In genomic region chr1:213135572-213135971, GRCh38 we compare ENCODE assay signal across 19 cellular contexts.
DNase-seq lines count a peak whose midpoint lies in the region; ATAC-seq, FAIRE-seq and TF ChIP-seq lines count a peak whose summit lies in the region.
"Had no signal": no experiment of that assay in that cellular context is flagged by ENCODE, and none has a peak within 500 bp of the region (broad histone marks: within the 10 kb centered on the region; RNA-seq: fewer than 3 reads in every experiment).

No MANE protein-coding gene starts in this region.

- peaks cover 10% of the 10 kb centered on the region for H3K79me2 ChIP-seq in HepG2 (ENCODE audit: insufficient read depth, low read length)

- no peak overlapping the region for H3K4ac ChIP-seq in IMR-90 (ENCODE audit: low read depth, low read length)

- peak; percentile 71 for ATAC-seq in IMR-90 (ENCODE audit: low read depth)
- peak; percentile 69 for ATAC-seq in left colon
- no peak for ATAC-seq in HepG2
- ATAC-seq in GM19455 (IDR thresholded peaks at IDR 0.05; ENCODE audit: unreplicated experiment), result no peak
- ATAC-seq in GM21381 (IDR thresholded peaks at IDR 0.05; ENCODE audit: unreplicated experiment), result no peak
- ATAC-seq: activated T-cell treated with anti-CD3 and anti-CD28 coated beads, Interleukin-2, amount 50 U/mL, for 72 hours; left lung had no signal

- no peak overlapping the region for H4K5ac ChIP-seq in IMR-90 (ENCODE audit: low read depth, low read length)

- no peaks in the 10 kb centered on the region; the same call in 1 of the 2 replicates for H3K4me1 ChIP-seq in IMR-90 (ENCODE audit: control insufficient read depth, insufficient read depth, low read length)
- peaks cover 50% of the 10 kb centered on the region for H3K4me1 ChIP-seq in HepG2 (ENCODE audit: insufficient read depth, low read length)
- H3K4me1 ChIP-seq: left lung, Peyer's patch had no signal

- H2BK15ac ChIP-seq in IMR-90 (ENCODE audit: low read depth, low read length), result no peak overlapping the region

- H3K27ac ChIP-seq in IMR-90 (ENCODE audit: insufficient read depth, low read length) (no peak overlapping the region), HepG2 (ENCODE audit: extremely low read length, insufficient read depth, low read length) (no peak overlapping the region)
- H3K27ac ChIP-seq: esophagus muscularis mucosa, left lung, Peyer's patch, stomach had no signal

- H3K4me2 ChIP-seq in IMR-90 (ENCODE audit: low read depth, low read length) (no peak overlapping the region), HepG2 (ENCODE audit: low read depth, low read length) (no peak overlapping the region)

- no peak overlapping the region for H3K4me3 ChIP-seq in IMR-90 (ENCODE audit: insufficient read depth, low read depth, low read length)
- H3K4me3 ChIP-seq in HepG2 (replicated peaks in 1 of 3; ENCODE audit: insufficient read depth in 1 of 3, low read depth in 2 of 3, low read length in 3 of 3), result no peak overlapping the region
- H3K4me3 ChIP-seq: esophagus muscularis mucosa, left lung, Peyer's patch, stomach had no signal

- H2AFZ ChIP-seq in IMR-90 (replicated peaks; ENCODE audit: low read length, poor library complexity), result no peak overlapping the region
- no peak overlapping the region for H2AFZ ChIP-seq in HepG2 (ENCODE audit: low read length)

- no peaks in the 10 kb centered on the region for H3K9me3 ChIP-seq in IMR-90 (ENCODE audit: control insufficient read depth, insufficient read depth, low read length)
- H3K9me3 ChIP-seq in HepG2 (ENCODE audit: low read length), result no peaks in the 10 kb centered on the region
- H3K9me3 ChIP-seq: Peyer's patch, stomach had no signal

- TF ChIP-seq POLR2A in IMR-90 (IDR thresholded peaks at IDR 0.05; ENCODE audit: low read depth, low read length), result no peak
- TF ChIP-seq POLR2A in HepG2 (IDR thresholded peaks at IDR 0.05; ENCODE audit: insufficient read depth in 1 of 2, low read depth in 2 of 2, low read length in 2 of 2), result no peak

- no peaks in the 10 kb centered on the region for H4K20me1 ChIP-seq in IMR-90 (ENCODE audit: insufficient read depth, low read length)
- H4K20me1 ChIP-seq in HepG2 (ENCODE audit: insufficient read depth, low read length), result no peaks in the 10 kb centered on the region

- no peak overlapping the region for H4K91ac ChIP-seq in IMR-90 (ENCODE audit: insufficient read depth, low read depth, low read length)

- no peaks in the 10 kb centered on the region for H3K9me1 ChIP-seq in IMR-90 (ENCODE audit: insufficient read depth, low read length)

- H3K36me3 ChIP-seq in IMR-90 (ENCODE audit: control insufficient read depth, insufficient read depth, low read length) (no peaks in the 10 kb centered on the region), HepG2 (replicated peaks in 1 of 2; ENCODE audit: control insufficient read depth in 1 of 2, insufficient read depth in 2 of 2, low read length in 2 of 2) (no peaks in the 10 kb centered on the region)
- H3K36me3 ChIP-seq: esophagus muscularis mucosa, left lung, Peyer's patch, stomach had no signal

- H3K23ac ChIP-seq in IMR-90 (ENCODE audit: low read depth, low read length), result no peak overlapping the region

- no peak for TF ChIP-seq EP300 in HepG2 (IDR thresholded peaks at IDR 0.05; ENCODE audit: low read depth in 2 of 2, low read length in 2 of 2)
- TF ChIP-seq EP300 in HepG2 (CRISPR knock-in tag; IDR thresholded peaks at IDR 0.05; ENCODE audit: borderline replicate concordance), result no peak

- no peaks in the 10 kb centered on the region for H3K27me3 ChIP-seq in IMR-90 (ENCODE audit: control insufficient read depth, insufficient read depth, low read length)
- no peaks in the 10 kb centered on the region for H3K27me3 ChIP-seq in HepG2 (ENCODE audit: control insufficient read depth in 1 of 2, insufficient read depth in 2 of 2, low read length in 2 of 2)
- H3K27me3 ChIP-seq: esophagus muscularis mucosa, left lung, Peyer's patch, stomach had no signal

- TF ChIP-seq RAD21 in IMR-90 (IDR thresholded peaks at IDR 0.05; ENCODE audit: low read length) (no peak), HepG2 (CRISPR knock-in tag; IDR thresholded peaks at IDR 0.05) (no peak)

- DNase-seq in AG08396 (ENCODE audit: low spot score) (peak; percentile 11), IMR-90 (peak; percentile 50), dermis blood vessel endothelial cell (peak; percentile 49), left colon (no peak), HepG2 (ENCODE audit: low spot score) (no peak), GM19239 (ENCODE audit: insufficient read length, low spot score) (no peak)
- DNase-seq: activated CD4-positive, alpha-beta T cell treated with anti-CD3 and anti-CD28 coated beads, Interleukin-2, amount 50 U/mL, for 4 hours; activated T-cell treated with anti-CD3 and anti-CD28 coated beads, Interleukin-2, amount 50 U/mL, for 72 hours; left lung; NCI-H1694; NCI-H446 treated with DMSO at 0.1 percent for 48 hours; Peyer's patch; posterior cingulate gyrus; stomach had no signal

- dilution Hi-C loops in IMR-90 (cut with HindIII; ENCODE audit: low sequenced_read_pairs, unreplicated experiment), result no loop called here

- BruUV-seq in IMR-90 (replicated peaks; lab: Mats Ljungman, UMichigan), result no TSS peak
- BruUV-seq in HepG2 (replicated peaks; lab: Mats Ljungman, UMichigan), result no TSS peak

- H2BK5ac ChIP-seq in IMR-90 (ENCODE audit: low read depth, low read length, poor library complexity, severe bottlenecking), result no peak overlapping the region

- in situ Hi-C loops in IMR-90 (cut with MboI; ENCODE audit: low sequenced_read_pairs) (no loop called here), HepG2 (cut with HindIII; ENCODE audit: extremely low pct_ligation_motif_present, low pct_unique_long_range_greater_than_20kb) (no loop called here)

- H4K8ac ChIP-seq in IMR-90 (ENCODE audit: low read depth in 2 of 2, low read length in 2 of 2), result no peak overlapping the region

- H3K56ac ChIP-seq in IMR-90 (ENCODE audit: extremely low read depth, insufficient read depth, low read length), result no peak overlapping the region

- H3K9ac ChIP-seq in IMR-90 (ENCODE audit: low read depth, low read length) (no peak overlapping the region), HepG2 (ENCODE audit: insufficient read depth, low read depth, low read length) (no peak overlapping the region)

- intact Hi-C loops in IMR-90 (cut with micrococcal nuclease) (no loop called here), left colon (cut with DNase I, micrococcal nuclease) (no loop called here), HepG2 (cut with micrococcal nuclease; ENCODE audit: unreplicated experiment) (no loop called here)

- peaks cover 14 to 22% of the 10 kb centered on the region in 2 experiments for H3K79me1 ChIP-seq in IMR-90 (ENCODE audit: low read depth in 1 of 2, low read length in 2 of 2)

- no peak overlapping the region for H3K14ac ChIP-seq in IMR-90 (replicated peaks; ENCODE audit: low read depth, low read length)

- POLR2A ChIA-PET in IMR-90 (lab: Charles Lee; ENCODE audit: unreplicated experiment), result no interaction called here
- POLR2A ChIA-PET in HepG2 (lab: Yijun Ruan, JAX), result no interaction called here

- TF ChIP-seq CTCF in IMR-90 (conservative IDR thresholded peaks at IDR 0.05; ENCODE audit: low read depth, low read length) (0 out of 2 replicates have a peak, but pooled peaks have one; percentile 14), HepG2 (CRISPR knock-in tag; IDR thresholded peaks at IDR 0.05) (no peak)

- FAIRE-seq in HepG2 (lab: Jason Lieb, UNC), result no peak
- no peak for FAIRE-seq in GM19239 (lab: Jason Lieb, UNC)
- FAIRE-seq: colon, GM18507 had no signal

- H2BK120ac ChIP-seq in IMR-90 (ENCODE audit: low read depth, low read length), result no peak overlapping the region

- H3K18ac ChIP-seq in IMR-90 (ENCODE audit: low read depth, low read length), result no peak overlapping the region

- CTCF ChIA-PET in IMR-90 (lab: Yijun Ruan, JAX), result interaction anchor here (1.3 kb wide), 2 partner anchors 13 to 987 kb away, joined by 3 read pairs; no protein-coding TSS in a partner anchor
- CTCF ChIA-PET in HepG2 (lab: Yijun Ruan, JAX; ENCODE audit: low intra/inter-chr PET ratio, low total read pairs), result no interaction called here

- H2AK9ac ChIP-seq in IMR-90 (replicated peaks; ENCODE audit: low read depth, low read length, poor library complexity), result no peak overlapping the region

- no peak overlapping the region for H2BK20ac ChIP-seq in IMR-90 (ENCODE audit: low read depth, low read length)

- no peak overlapping the region for H2AK5ac ChIP-seq in IMR-90 (ENCODE audit: low read depth, low read length)

TF ChIP-seq in IMR-90, 13 proteins besides CTCF, POLR2A, EP300 and RAD21:
- TF ChIP-seq MAFK (IDR thresholded peaks at IDR 0.05; ENCODE audit: low read depth, low read length), result 0 out of 2 replicates have a peak, but pooled peaks have one; percentile 11
- no peak for TF ChIP-seq NFE2L2 (IDR thresholded peaks at IDR 0.05; ENCODE audit: low read depth, low read length)

TF ChIP-seq in HepG2, 621 proteins besides CTCF, POLR2A, EP300 and RAD21 (continues in another document):
- TF ChIP-seq, protein P1, sequence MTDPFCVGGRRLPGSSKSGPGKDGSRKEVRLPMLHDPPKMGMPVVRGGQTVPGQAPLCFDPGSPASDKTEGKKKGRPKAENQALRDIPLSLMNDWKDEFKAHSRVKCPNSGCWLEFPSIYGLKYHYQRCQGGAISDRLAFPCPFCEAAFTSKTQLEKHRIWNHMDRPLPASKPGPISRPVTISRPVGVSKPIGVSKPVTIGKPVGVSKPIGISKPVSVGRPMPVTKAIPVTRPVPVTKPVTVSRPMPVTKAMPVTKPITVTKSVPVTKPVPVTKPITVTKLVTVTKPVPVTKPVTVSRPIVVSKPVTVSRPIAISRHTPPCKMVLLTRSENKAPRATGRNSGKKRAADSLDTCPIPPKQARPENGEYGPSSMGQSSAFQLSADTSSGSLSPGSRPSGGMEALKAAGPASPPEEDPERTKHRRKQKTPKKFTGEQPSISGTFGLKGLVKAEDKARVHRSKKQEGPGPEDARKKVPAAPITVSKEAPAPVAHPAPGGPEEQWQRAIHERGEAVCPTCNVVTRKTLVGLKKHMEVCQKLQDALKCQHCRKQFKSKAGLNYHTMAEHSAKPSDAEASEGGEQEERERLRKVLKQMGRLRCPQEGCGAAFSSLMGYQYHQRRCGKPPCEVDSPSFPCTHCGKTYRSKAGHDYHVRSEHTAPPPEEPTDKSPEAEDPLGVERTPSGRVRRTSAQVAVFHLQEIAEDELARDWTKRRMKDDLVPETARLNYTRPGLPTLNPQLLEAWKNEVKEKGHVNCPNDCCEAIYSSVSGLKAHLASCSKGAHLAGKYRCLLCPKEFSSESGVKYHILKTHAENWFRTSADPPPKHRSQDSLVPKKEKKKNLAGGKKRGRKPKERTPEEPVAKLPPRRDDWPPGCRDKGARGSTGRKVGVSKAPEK (CRISPR knock-in tag; IDR thresholded peaks at IDR 0.05; ENCODE audit: borderline replicate concordance), result no peak
- no peak for TF ChIP-seq ZNF251 (CRISPR knock-in tag; IDR thresholded peaks at IDR 0.05)
- no peak for TF ChIP-seq ZSCAN22 (CRISPR knock-in tag; IDR thresholded peaks at IDR 0.05)
- TF ChIP-seq ZNF337 (CRISPR knock-in tag; IDR thresholded peaks at IDR 0.05; ENCODE audit: borderline replicate concordance, low read depth), result no peak

Comparison
In these comparisons a context has a peak if more than half of its experiments do, and no peak if none do; other contexts are left out.
1. DNase-seq: peak in AG08396 (single experiment), IMR-90 (single experiment) and dermis blood vessel endothelial cell (single experiment); none in left colon (0 of 2), HepG2 (single experiment) and GM19239 (single experiment).
2. ATAC-seq: peak in IMR-90 (single experiment) and left colon (single experiment); none in HepG2 (single experiment), GM19455 (single experiment) and GM21381 (single experiment).